Comparison of ENCODE assay signal across 22 cellular contexts in genomic region chr19:1619703-1620102, GRCh38. TPM values are rescaled to one million over a fixed set of nuclear protein-coding genes. Genes with fewer than 3 reads are reported as not detected.
DNase-seq lines count a peak whose midpoint lies in the region; ATAC-seq, FAIRE-seq and TF ChIP-seq lines count a peak whose summit lies in the region.
"Had no signal": no experiment of that assay in that cellular context is flagged by ENCODE, and none has a peak within 500 bp of the region (broad histone marks: within the 10 kb centered on the region; RNA-seq: fewer than 3 reads in every experiment).

No MANE protein-coding gene starts in this region.

- H3K4me3 Mint-ChIP-seq in stimulated activated memory B cell treated with anti-CD40 and anti-IgM and Interleukin-4, amounts not matched to agents 10 μg/mL and 1 μg/mL and 100 μg/mL, for 72 hours, result no peak overlapping the region
- no peak overlapping the region for H3K4me3 Mint-ChIP-seq in CD8-positive, alpha-beta T cell
- H3K4me3 Mint-ChIP-seq: CD8-positive, alpha-beta memory T cell had no signal

- H3K4me3 ChIP-seq in BLaER1 (no peak overlapping the region), K562 (no peak overlapping the region), Peyer's patch (no peak overlapping the region)
- H3K4me3 ChIP-seq in CD8-positive, alpha-beta T cell (ENCODE audit: low read depth, low read length), result no peak overlapping the region
- H3K4me3 ChIP-seq: GM12878, HAP-1 had no signal

- H3K27me3 ChIP-seq in BLaER1, result no peaks in the 10 kb centered on the region
- H3K27me3 ChIP-seq in K562 (ENCODE audit: control insufficient read depth in 2 of 2, insufficient read depth in 2 of 2, low read length in 2 of 2), result no peaks in the 10 kb centered on the region
- H3K27me3 ChIP-seq in Peyer's patch, result no peaks in the 10 kb centered on the region
- no peaks in the 10 kb centered on the region for H3K27me3 ChIP-seq in CD8-positive, alpha-beta T cell (ENCODE audit: insufficient read depth, low read length)

- peaks cover 99% of the 10 kb centered on the region for H3K36me3 ChIP-seq in BLaER1
- peaks cover 93% of the 10 kb centered on the region for H3K36me3 ChIP-seq in K562 (ENCODE audit: control insufficient read depth, insufficient read depth, low read length)
- peaks cover 0 to 58% (median 0%) of the 10 kb centered on the region in 3 donors for H3K36me3 ChIP-seq in Peyer's patch
- H3K36me3 ChIP-seq in CD8-positive, alpha-beta T cell (ENCODE audit: insufficient read depth, low read length), result peaks cover 20% of the 10 kb centered on the region

- peaks cover 100% of the 10 kb centered on the region for H4K20me1 ChIP-seq in BLaER1
- H4K20me1 ChIP-seq in K562 (replicated peaks; ENCODE audit: control insufficient read depth, insufficient read depth, low read length), result no peaks in the 10 kb centered on the region

- BruUV-seq in K562 (replicated peaks; lab: Mats Ljungman, UMichigan), result no TSS peak

- peaks cover 2% of the 10 kb centered on the region; the same call in 2 of the 3 replicates for H3K79me2 ChIP-seq in K562 (ENCODE audit: control insufficient read depth, insufficient read depth, low read length)

- POLR2A ChIA-PET in K562 (lab: Yijun Ruan, JAX), result no interaction called here
- POLR2A ChIA-PET in CD8-positive, alpha-beta T cell (lab: Charles Lee), result no interaction called here

- ATAC-seq in K562 (no peak), GM21619 (IDR thresholded peaks at IDR 0.05; ENCODE audit: unreplicated experiment) (no peak)
- no peak for ATAC-seq in stimulated activated memory B cell treated with anti-CD40 and anti-IgM and Interleukin-4, amounts not matched to agents 10 μg/mL and 1 μg/mL and 100 μg/mL, for 72 hours
- no peak for ATAC-seq in CD8-positive, alpha-beta T cell
- ATAC-seq: GM12878 had no signal

- FAIRE-seq in K562 (lab: Jason Lieb, UNC), result no peak
- FAIRE-seq: A204.1, GM12878, H1, HTR-8/SVneo had no signal

- DNase-seq in AG20443 (ENCODE audit: low spot score) (peak; percentile 8), K562 (ENCODE audit: extremely low read depth in 1 of 4, low spot score in 3 of 4) (no peak), Peyer's patch (no peak)
- DNase-seq in CD8-positive, alpha-beta T cell, result no peak
- DNase-seq: ACHN; AML-193; CD8-positive, alpha-beta memory T cell; COR-L47; DMS 273 treated with DMSO at 0.1 percent for 48 hours; DMS53; DND-41; EL; IMR-90; KBM-7 had no signal

- CTCF ChIA-PET in K562 (lab: Yijun Ruan, JAX; ENCODE audit: low intra/inter-chr PET ratio), result no interaction called here
- CTCF ChIA-PET in CD8-positive, alpha-beta T cell (lab: Charles Lee), result interaction anchor here (1.7 kb wide), 1 partner anchor 52 kb away, joined by 4 read pairs; no protein-coding TSS in a partner anchor

- no peaks in the 10 kb centered on the region for H3K9me1 ChIP-seq in K562 (ENCODE audit: control insufficient read depth, insufficient read depth, low read length)

- no peaks in the 10 kb centered on the region for H3K9me3 Mint-ChIP-seq in stimulated activated memory B cell treated with anti-CD40 and anti-IgM and Interleukin-4, amounts not matched to agents 10 μg/mL and 1 μg/mL and 100 μg/mL, for 72 hours
- H3K9me3 Mint-ChIP-seq in CD8-positive, alpha-beta T cell, result no peaks in the 10 kb centered on the region
- H3K9me3 Mint-ChIP-seq: CD8-positive, alpha-beta memory T cell had no signal

- TF ChIP-seq POLR2A in K562 (conservative IDR thresholded peaks at IDR 0.05) (no peak), Peyer's patch (IDR thresholded peaks at IDR 0.05) (no peak)

- intact Hi-C loops in K562 (cut with micrococcal nuclease), result loop anchor here (5.0 kb wide), 1 partner anchor 53 kb away; no protein-coding TSS in a partner anchor
- intact Hi-C loops in CD8-positive, alpha-beta T cell (cut with DNase I, micrococcal nuclease), result loop anchor here in 1 of 2 experiments (2.0 kb wide), 1 partner anchor 31 kb away; no protein-coding TSS in a partner anchor

- H3K27ac ChIP-seq in BLaER1 (0 out of 2 replicates have a peak overlapping the region, but pooled peaks have one; percentile 66), K562 (ENCODE audit: extremely low read depth, low read depth, low read length) (no peak overlapping the region), Peyer's patch (no peak overlapping the region)
- no peak overlapping the region for H3K27ac ChIP-seq in CD8-positive, alpha-beta T cell (ENCODE audit: low read depth, low read length)

- H3K27ac Mint-ChIP-seq in stimulated activated memory B cell treated with anti-CD40 and anti-IgM and Interleukin-4, amounts not matched to agents 10 μg/mL and 1 μg/mL and 100 μg/mL, for 72 hours, result peak overlapping the region; percentile 13
- H3K27ac Mint-ChIP-seq in CD8-positive, alpha-beta T cell, result no peak overlapping the region
- H3K27ac Mint-ChIP-seq: CD8-positive, alpha-beta memory T cell had no signal

- 97% methylated on average over 7 of the region's 18 CpGs for WGBS in K562 (ENCODE audit: insufficient coverage, low coverage, missing lambda C conversion rate)

- peaks cover 65% of the 10 kb centered on the region for H3K36me3 Mint-ChIP-seq in stimulated activated memory B cell treated with anti-CD40 and anti-IgM and Interleukin-4, amounts not matched to agents 10 μg/mL and 1 μg/mL and 100 μg/mL, for 72 hours
- peaks cover 53% of the 10 kb centered on the region for H3K36me3 Mint-ChIP-seq in CD8-positive, alpha-beta T cell

- no peaks in the 10 kb centered on the region for H3K27me3 Mint-ChIP-seq in stimulated activated memory B cell treated with anti-CD40 and anti-IgM and Interleukin-4, amounts not matched to agents 10 μg/mL and 1 μg/mL and 100 μg/mL, for 72 hours
- no peaks in the 10 kb centered on the region for H3K27me3 Mint-ChIP-seq in CD8-positive, alpha-beta T cell (ENCODE audit: low read depth)
- H3K27me3 Mint-ChIP-seq: CD8-positive, alpha-beta memory T cell had no signal

- no peak overlapping the region for H3K9ac ChIP-seq in BLaER1
- H3K9ac ChIP-seq in K562 (ENCODE audit: insufficient read depth in 1 of 2, low read depth in 2 of 2, low read length in 2 of 2), result no peak overlapping the region

- no peak overlapping the region for H2AFZ ChIP-seq in K562 (ENCODE audit: low read depth, low read length)

- H3K4me1 ChIP-seq in BLaER1 (peaks cover 100% of the 10 kb centered on the region), K562 (replicated peaks in 1 of 2; ENCODE audit: control insufficient read depth in 2 of 2, insufficient read depth in 2 of 2, low read length in 2 of 2) (peaks cover 0 to 53% of the 10 kb centered on the region in 2 experiments; a peak in 2 of 5 replicates), Peyer's patch (peaks cover 0 to 10% (median 0%) of the 10 kb centered on the region in 4 donors)
- peaks cover 9% of the 10 kb centered on the region for H3K4me1 ChIP-seq in CD8-positive, alpha-beta T cell (ENCODE audit: insufficient read depth, low read length)
- H3K4me1 ChIP-seq: HAP-1 had no signal

- in situ Hi-C loops in K562 (cut with MboI), result no loop called here

- TF ChIP-seq EP300 in K562 (IDR thresholded peaks at IDR 0.05; ENCODE audit: low read length), result no peak

- H3K9me3 ChIP-seq in BLaER1 (no peaks in the 10 kb centered on the region), K562 (replicated peaks; ENCODE audit: control insufficient read depth, insufficient read depth, low read depth, low read length) (no peaks in the 10 kb centered on the region), Peyer's patch (no peaks in the 10 kb centered on the region)
- H3K9me3 ChIP-seq in CD8-positive, alpha-beta T cell (ENCODE audit: low read length), result no peaks in the 10 kb centered on the region
- H3K9me3 ChIP-seq: HAP-1 had no signal

- no peak for TF ChIP-seq RAD21 in K562 (CRISPR knock-in tag; conservative IDR thresholded peaks at IDR 0.05 in 1 of 2, IDR thresholded peaks at IDR 0.05 in 1 of 2)

- no peak for TF ChIP-seq CTCF in K562 (IDR thresholded peaks at IDR 0.05 in 2 of 3, conservative IDR thresholded peaks at IDR 0.05 in 1 of 3; ENCODE audit: insufficient read depth in 2 of 3, low read depth in 1 of 3, low read length in 3 of 3)
- TF ChIP-seq CTCF in Peyer's patch (IDR thresholded peaks at IDR 0.05), result no peak
- TF ChIP-seq CTCF in CD8-positive, alpha-beta T cell (IDR thresholded peaks at IDR 0.05), result no peak

- H3K4me2 ChIP-seq in BLaER1, result peak overlapping the region; percentile 75
- H3K4me2 ChIP-seq in K562 (ENCODE audit: insufficient read depth, low read length), result no peak overlapping the region

- peaks cover 57% of the 10 kb centered on the region for H3K4me1 Mint-ChIP-seq in stimulated activated memory B cell treated with anti-CD40 and anti-IgM and Interleukin-4, amounts not matched to agents 10 μg/mL and 1 μg/mL and 100 μg/mL, for 72 hours
- peaks cover 20% of the 10 kb centered on the region for H3K4me1 Mint-ChIP-seq in CD8-positive, alpha-beta T cell (ENCODE audit: low read depth)

RNA-seq across cellular contexts. Expression of gene UQCR11, which starts 14.4 kb away (rescaled TPM):
- total RNA-seq in K562 (2011; cell fraction: chromatin; rRNA removed; ENCODE audit: low replicate concordance), result 49.4 and 136 TPM in 2 replicates
- 110 and 114 TPM in 2 replicates for total RNA-seq in K562 (2011; cell fraction: nucleolus; rRNA removed)
- 78.5 and 82.1 TPM in 2 replicates for total RNA-seq in K562 (2011; cell fraction: nucleoplasm; rRNA removed)
- total RNA-seq in K562 (2014; rRNA removed) (203 and 259 TPM in 2 replicates), K562 (2014; rRNA removed; fragmentation: Illumina TruSeq; extraction: Trizol) (62.7 and 65.9 TPM in 2 replicates), K562 (2015; rRNA removed; fragmentation: Illumina TruSeq; extraction: Trizol) (94.2 and 104 TPM in 2 replicates), K562 (2021) (355 and 411 TPM in 2 replicates), Peyer's patch (100 to 1,000 TPM in 1 of 4 donors, 10 to 100 TPM in 3; 59.8 to 122 (median 94.3) TPM)
- polyA plus RNA-seq in K562 (2011; rRNA removed) (390 and 494 TPM in 2 replicates), K562 (2014; fragmentation: Illumina TruSeq; extraction: Trizol) (57.6 and 122 TPM in 2 replicates), K562 (2014; fragmentation: Nextera tagmentation; extraction: Ambion mirVana) (100 to 1,000 TPM; 225 to 394 TPM), K562 (2014; rRNA removed) (329 and 366 TPM in 2 replicates)
- 245 and 412 TPM in 2 replicates for polyA plus RNA-seq in K562 (2011; cell fraction: cytosol; rRNA removed)
- polyA plus RNA-seq in K562 (2011; cell fraction: nucleus; rRNA removed), result 128 and 175 TPM in 2 replicates
- 203 and 322 TPM in 2 replicates for polyA plus RNA-seq in K562 (2012)
- 24.6 and 35.3 TPM in 2 replicates for polyA minus RNA-seq in K562 (2011; rRNA and poly(A)+ RNA removed)
- 35.2 and 46.2 TPM in 2 replicates for polyA minus RNA-seq in K562 (2011; cell fraction: cytosol; rRNA and poly(A)+ RNA removed)
- polyA minus RNA-seq in K562 (2011; cell fraction: nucleus; rRNA and poly(A)+ RNA removed), result 26.8 and 31.8 TPM in 2 replicates
- total RNA-seq in CD8-positive, alpha-beta T cell, result 10 to 100 TPM; 97.1 to 98.0 TPM

RNA-seq across cellular contexts. Expression of gene MBD3, which starts 27.0 kb away (rescaled TPM):
- total RNA-seq in K562 (2011; cell fraction: chromatin; rRNA removed; ENCODE audit: low replicate concordance), result 89.8 and 204 TPM in 2 replicates
- total RNA-seq in K562 (2011; cell fraction: nucleolus; rRNA removed), result 153 TPM in 2 replicates
- total RNA-seq in K562 (2011; cell fraction: nucleoplasm; rRNA removed), result 99.7 and 106 TPM in 2 replicates
- total RNA-seq in K562 (2014; rRNA removed) (135 and 157 TPM in 2 replicates), K562 (2014; rRNA removed; fragmentation: Illumina TruSeq; extraction: Trizol) (11.4 and 12.6 TPM in 2 replicates), K562 (2015; rRNA removed; fragmentation: Illumina TruSeq; extraction: Trizol) (51.9 and 62.9 TPM in 2 replicates), K562 (2021) (114 and 137 TPM in 2 replicates), Peyer's patch (100 to 1,000 TPM in 1 of 4 donors, 10 to 100 TPM in 3; 58.7 to 110 (median 81.6) TPM)
- polyA plus RNA-seq in K562 (2011; rRNA removed) (30.9 and 37.9 TPM in 2 replicates), K562 (2014; fragmentation: Illumina TruSeq; extraction: Trizol) (7.7 and 39.8 TPM in 2 replicates), K562 (2014; fragmentation: Nextera tagmentation; extraction: Ambion mirVana) (under 1 TPM; 0.24 to 0.52 TPM), K562 (2014; rRNA removed) (94.4 and 103 TPM in 2 replicates)
- polyA plus RNA-seq in K562 (2011; cell fraction: cytosol; rRNA removed), result 58.0 and 173 TPM in 2 replicates
- 66.0 and 127 TPM in 2 replicates for polyA plus RNA-seq in K562 (2011; cell fraction: nucleus; rRNA removed)
- 65.7 and 74.0 TPM in 2 replicates for polyA plus RNA-seq in K562 (2012)
- 35.8 and 69.0 TPM in 2 replicates for polyA minus RNA-seq in K562 (2011; rRNA and poly(A)+ RNA removed)
- polyA minus RNA-seq in K562 (2011; cell fraction: cytosol; rRNA and poly(A)+ RNA removed), result 99.0 and 105 TPM in 2 replicates
- 27.9 and 29.1 TPM in 2 replicates for polyA minus RNA-seq in K562 (2011; cell fraction: nucleus; rRNA and poly(A)+ RNA removed)
- 10 to 100 TPM; 31.0 to 37.2 TPM for total RNA-seq in CD8-positive, alpha-beta T cell

RNA-seq across cellular contexts. Expression of gene TCF3, which starts 32.7 kb away (rescaled TPM):
- 46.3 and 93.5 TPM in 2 replicates for total RNA-seq in K562 (2011; cell fraction: chromatin; rRNA removed; ENCODE audit: low replicate concordance)
- total RNA-seq in K562 (2011; cell fraction: nucleolus; rRNA removed), result 72.8 and 74.5 TPM in 2 replicates
- total RNA-seq in K562 (2011; cell fraction: nucleoplasm; rRNA removed), result 46.6 and 55.9 TPM in 2 replicates
- total RNA-seq in K562 (2014; rRNA removed) (201 and 273 TPM in 2 replicates), K562 (2014; rRNA removed; fragmentation: Illumina TruSeq; extraction: Trizol) (34.6 and 36.1 TPM in 2 replicates), K562 (2015; rRNA removed; fragmentation: Illumina TruSeq; extraction: Trizol) (84.0 and 96.5 TPM in 2 replicates), K562 (2021) (229 and 259 TPM in 2 replicates), Peyer's patch (100 to 1,000 TPM in 1 of 4 donors, 10 to 100 TPM in 3; 49.2 to 112 (median 80.3) TPM)
- polyA plus RNA-seq in K562 (2011; rRNA removed) (61.7 and 62.0 TPM in 2 replicates), K562 (2014; fragmentation: Illumina TruSeq; extraction: Trizol) (84.9 and 128 TPM in 2 replicates), K562 (2014; fragmentation: Nextera tagmentation; extraction: Ambion mirVana) (1 to 10 TPM; 5.6 to 5.7 TPM), K562 (2014; rRNA removed) (171 and 173 TPM in 2 replicates)
- polyA plus RNA-seq in K562 (2011; cell fraction: cytosol; rRNA removed), result 76.1 and 277 TPM in 2 replicates
- 97.7 and 198 TPM in 2 replicates for polyA plus RNA-seq in K562 (2011; cell fraction: nucleus; rRNA removed)
- polyA plus RNA-seq in K562 (2012), result 117 and 145 TPM in 2 replicates
- 17.3 and 29.0 TPM in 2 replicates for polyA minus RNA-seq in K562 (2011; rRNA and poly(A)+ RNA removed)
- 92.9 and 128 TPM in 2 replicates for polyA minus RNA-seq in K562 (2011; cell fraction: cytosol; rRNA and poly(A)+ RNA removed)
- polyA minus RNA-seq in K562 (2011; cell fraction: nucleus; rRNA and poly(A)+ RNA removed), result 30.5 and 31.8 TPM in 2 replicates
- 10 to 100 TPM; 67.6 to 69.7 TPM for total RNA-seq in CD8-positive, alpha-beta T cell

RNA-seq across cellular contexts. Expression of gene MEX3D, which starts 51.6 kb away (rescaled TPM):
- total RNA-seq in K562 (2011; cell fraction: chromatin; rRNA removed; ENCODE audit: low replicate concordance), result 1.3 and 3.7 TPM in 2 replicates
- total RNA-seq in K562 (2011; cell fraction: nucleolus; rRNA removed), result 7.0 and 7.7 TPM in 2 replicates
- total RNA-seq in K562 (2011; cell fraction: nucleoplasm; rRNA removed), result 3.1 and 3.2 TPM in 2 replicates
- total RNA-seq in K562 (2014; rRNA removed) (39.3 and 48.8 TPM in 2 replicates), K562 (2014; rRNA removed; fragmentation: Illumina TruSeq; extraction: Trizol) (5.7 and 6.5 TPM in 2 replicates), K562 (2015; rRNA removed; fragmentation: Illumina TruSeq; extraction: Trizol) (9.5 and 9.8 TPM in 2 replicates), K562 (2021) (34.0 and 35.9 TPM in 2 replicates), Peyer's patch (10 to 100 TPM; 11.6 to 20.0 (median 15.6) TPM)
- polyA plus RNA-seq in K562 (2011; rRNA removed) (2.6 and 3.3 TPM in 2 replicates), K562 (2014; fragmentation: Illumina TruSeq; extraction: Trizol) (2.6 and 4.4 TPM in 2 replicates), K562 (2014; fragmentation: Nextera tagmentation; extraction: Ambion mirVana) (1 to 10 TPM; 1.7 to 1.9 TPM), K562 (2014; rRNA removed) (11.6 and 11.9 TPM in 2 replicates)
- polyA plus RNA-seq in K562 (2011; cell fraction: cytosol; rRNA removed), result 3.5 and 29.9 TPM in 2 replicates
- polyA plus RNA-seq in K562 (2011; cell fraction: nucleus; rRNA removed), result 2.1 and 5.8 TPM in 2 replicates
- 6.4 and 7.7 TPM in 2 replicates for polyA plus RNA-seq in K562 (2012)
- 1.0 and 1.6 TPM in 2 replicates for polyA minus RNA-seq in K562 (2011; rRNA and poly(A)+ RNA removed)
- polyA minus RNA-seq in K562 (2011; cell fraction: cytosol; rRNA and poly(A)+ RNA removed), result 20.2 and 21.8 TPM in 2 replicates
- 2.4 and 3.0 TPM in 2 replicates for polyA minus RNA-seq in K562 (2011; cell fraction: nucleus; rRNA and poly(A)+ RNA removed)
- total RNA-seq in CD8-positive, alpha-beta T cell, result 1 to 10 TPM; 1.5 to 1.7 TPM
- polyA plus RNA-seq: CD8-positive, alpha-beta memory T cell had no signal
